23 cellular contexts compared by ENCODE assay signal in genomic region chr2:241978670-241979069, GRCh38.
"Had no signal": no experiment of that assay in that cellular context is flagged by ENCODE, and none has a peak within 500 bp of the region (broad histone marks: within the 10 kb centered on the region; RNA-seq: fewer than 3 reads in every experiment).

No MANE protein-coding gene starts in this region.

- H3K27ac Mint-ChIP-seq: activated CD4-positive, alpha-beta memory T cell treated with anti-CD3 and anti-CD28 coated beads, Interleukin-2, amount 10 ng/mL, durations not matched to agents 7 days and 5 days; activated CD4-positive, alpha-beta T cell treated with anti-CD3 and anti-CD28 coated beads for 36 hours; activated naive CD4-positive, alpha-beta T cell treated with anti-CD3 and anti-CD28 coated beads, Interleukin-2, amount 10 ng/mL, durations not matched to agents 7 days and 5 days; activated naive CD8-positive, alpha-beta T cell treated with anti-CD3 and anti-CD28 coated beads for 36 hours; activated T-helper 17 cell treated with anti-CD3 and anti-CD28 coated beads, Interleukin-2, amount 50 U/mL, for 72 hours had no signal

- H3K27me3 ChIP-seq: SJCRH30 had no signal

- H3K27ac ChIP-seq: RWPE1, SJCRH30, WERI-Rb-1 had no signal

- ATAC-seq: activated CD4-positive, alpha-beta T cell treated with anti-CD3 and anti-CD28 coated beads for 36 hours; activated T-helper 17 cell treated with anti-CD3 and anti-CD28 coated beads, Interleukin-2, amount 50 U/mL, for 72 hours; K562; Panc1 had no signal

- H3K4me1 ChIP-seq: SJCRH30 had no signal

- H3K36me3 ChIP-seq: SJCRH30, WERI-Rb-1 had no signal

- H3K9me3 Mint-ChIP-seq: activated CD4-positive, alpha-beta memory T cell treated with anti-CD3 and anti-CD28 coated beads, Interleukin-2, amount 10 ng/mL, durations not matched to agents 7 days and 5 days; activated naive CD4-positive, alpha-beta T cell treated with anti-CD3 and anti-CD28 coated beads, Interleukin-2, amount 10 ng/mL, durations not matched to agents 7 days and 5 days; activated T-helper 17 cell treated with anti-CD3 and anti-CD28 coated beads, Interleukin-2, amount 50 U/mL, for 72 hours had no signal

- H3K36me3 Mint-ChIP-seq: activated naive CD4-positive, alpha-beta T cell treated with anti-CD3 and anti-CD28 coated beads, Interleukin-2, amount 10 ng/mL, durations not matched to agents 7 days and 5 days had no signal

- H3K9me3 ChIP-seq: SJCRH30, SK-N-SH had no signal

- H3K4me2 ChIP-seq: SK-N-SH had no signal

- H3K4me3 Mint-ChIP-seq: activated CD4-positive, alpha-beta memory T cell treated with anti-CD3 and anti-CD28 coated beads, Interleukin-2, amount 10 ng/mL, durations not matched to agents 7 days and 5 days; activated CD4-positive, alpha-beta T cell treated with anti-CD3 and anti-CD28 coated beads for 36 hours; activated naive CD4-positive, alpha-beta T cell treated with anti-CD3 and anti-CD28 coated beads, Interleukin-2, amount 10 ng/mL, durations not matched to agents 7 days and 5 days; activated naive CD8-positive, alpha-beta T cell treated with anti-CD3 and anti-CD28 coated beads for 36 hours; activated T-helper 17 cell treated with anti-CD3 and anti-CD28 coated beads, Interleukin-2, amount 50 U/mL, for 72 hours had no signal

- H3K4me3 ChIP-seq: K562, SJCRH30 had no signal

- H3K9ac ChIP-seq: SK-N-SH had no signal

- H3K27me3 Mint-ChIP-seq: activated CD4-positive, alpha-beta memory T cell treated with anti-CD3 and anti-CD28 coated beads, Interleukin-2, amount 10 ng/mL, durations not matched to agents 7 days and 5 days; activated CD4-positive, alpha-beta T cell treated with anti-CD3 and anti-CD28 coated beads for 36 hours; activated naive CD4-positive, alpha-beta T cell treated with anti-CD3 and anti-CD28 coated beads, Interleukin-2, amount 10 ng/mL, durations not matched to agents 7 days and 5 days; activated naive CD8-positive, alpha-beta T cell treated with anti-CD3 and anti-CD28 coated beads for 36 hours; activated T-helper 17 cell treated with anti-CD3 and anti-CD28 coated beads, Interleukin-2, amount 50 U/mL, for 72 hours had no signal

- H3K4me1 Mint-ChIP-seq: activated CD4-positive, alpha-beta memory T cell treated with anti-CD3 and anti-CD28 coated beads, Interleukin-2, amount 10 ng/mL, durations not matched to agents 7 days and 5 days; activated CD4-positive, alpha-beta T cell treated with anti-CD3 and anti-CD28 coated beads for 36 hours; activated naive CD4-positive, alpha-beta T cell treated with anti-CD3 and anti-CD28 coated beads, Interleukin-2, amount 10 ng/mL, durations not matched to agents 7 days and 5 days; activated naive CD8-positive, alpha-beta T cell treated with anti-CD3 and anti-CD28 coated beads for 36 hours; activated T-helper 17 cell treated with anti-CD3 and anti-CD28 coated beads, Interleukin-2, amount 50 U/mL, for 72 hours had no signal

- DNase-seq: activated CD4-positive, alpha-beta memory T cell treated with anti-CD3 and anti-CD28 coated beads, Interleukin-2, amount 10 ng/mL, durations not matched to agents 7 days and 5 days; activated CD4-positive, alpha-beta T cell treated with anti-CD3 and anti-CD28 coated beads for 36 hours; activated CD4-positive, alpha-beta T cell treated with anti-CD3 and anti-CD28 coated beads, Interleukin-2, amount 50 U/mL, for 1 hour; activated gamma-delta T cell treated with Interleukin-2 at 50 U/mL for 16 hours; activated naive CD4-positive, alpha-beta T cell treated with anti-CD3 and anti-CD28 coated beads, Interleukin-2, amount 10 ng/mL, durations not matched to agents 7 days and 5 days; activated naive CD8-positive, alpha-beta T cell treated with anti-CD3 and anti-CD28 coated beads for 36 hours; activated T-cell treated with anti-CD3 and anti-CD28 coated beads for 4 hours; activated T-cell treated with anti-CD3 and anti-CD28 coated beads, Interleukin-2, amount 50 U/mL, for 48 hours; caudate nucleus; Karpas-422; NCI-H1930; NCI-H2171 treated with DMSO at 0.1 percent for 48 hours; NCI-H226; NCI-H82; Right ventricle myocardium superior; SJCRH30; SK-N-SH; T-helper 1 cell; WERI-Rb-1 had no signal
